20 cellular contexts compared by ENCODE assay signal in the genomic region with DNA sequence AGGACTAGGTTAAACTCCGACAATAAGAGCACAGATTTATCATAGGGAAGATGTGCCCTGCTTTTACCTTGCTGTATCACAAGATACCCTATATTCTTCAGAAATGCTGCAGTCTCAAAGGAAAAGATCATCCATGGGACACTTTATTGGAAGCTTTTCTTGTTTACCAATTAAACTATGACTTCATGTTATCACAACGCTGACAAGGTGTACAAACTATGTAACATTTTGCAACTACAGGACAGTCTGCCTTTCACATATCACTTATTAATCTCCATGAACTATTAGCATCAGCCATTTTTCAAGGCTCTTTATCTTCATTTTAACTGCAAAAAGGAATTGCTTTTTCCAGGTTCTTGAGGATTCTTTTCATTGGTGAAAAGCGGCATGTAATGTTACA. TPM values are rescaled to one million over a fixed set of nuclear protein-coding genes. Genes with fewer than 3 reads are reported as not detected.
DNase-seq lines count a peak whose midpoint lies in the region; ATAC-seq, FAIRE-seq and TF ChIP-seq lines count a peak whose summit lies in the region.
"Had no signal": no experiment of that assay in that cellular context is flagged by ENCODE, and none has a peak within 500 bp of the region (broad histone marks: within the 10 kb centered on the region; RNA-seq: fewer than 3 reads in every experiment).

No MANE protein-coding gene starts in this region.

- no peak overlapping the region for H3K4me3 ChIP-seq in uterus
- H3K4me3 ChIP-seq: HAP-1, skin epidermis, upper lobe of left lung had no signal

- H3K4me1 ChIP-seq in uterus, result no peaks in the 10 kb centered on the region

- intact Hi-C loops in activated CD4-positive, alpha-beta T cell treated with anti-CD3 and anti-CD28 coated beads, Interleukin-2, amount 10 ng/mL, durations not matched to agents 24 days and 14 days (cut with micrococcal nuclease), result loop anchor here (10.0 kb wide), 1 partner anchor 780 kb away; no protein-coding TSS in a partner anchor
- intact Hi-C loops in uterus (cut with DNase I; ENCODE audit: low total_unique reads), result no loop called here

- H3K27ac ChIP-seq in uterus, result no peak overlapping the region
- no peak overlapping the region for H3K27ac ChIP-seq in caudate nucleus (ENCODE audit: low read depth, low read length)
- H3K27ac ChIP-seq: upper lobe of left lung had no signal

- TF ChIP-seq CTCF in uterus (IDR thresholded peaks at IDR 0.05), result no peak

- peaks cover 71% of the 10 kb centered on the region for H3K36me3 Mint-ChIP-seq in activated CD4-positive, alpha-beta T cell treated with anti-CD3 and anti-CD28 coated beads, Interleukin-2, amount 10 ng/mL, durations not matched to agents 24 days and 14 days (ENCODE audit: low read depth)
- H3K36me3 Mint-ChIP-seq in activated CD8-positive, alpha-beta T cell treated with anti-CD3 and anti-CD28 coated beads, Interleukin-2, amount 10 ng/mL, durations not matched to agents 7 days and 5 days (ENCODE audit: low read depth), result peaks cover 75% of the 10 kb centered on the region
- H3K36me3 Mint-ChIP-seq in memory B cell, result peaks cover 14% of the 10 kb centered on the region

- H3K27ac Mint-ChIP-seq in activated CD4-positive, alpha-beta T cell treated with anti-CD3 and anti-CD28 coated beads, Interleukin-2, amount 10 ng/mL, durations not matched to agents 24 days and 14 days, result peak overlapping the region; percentile 89
- H3K27ac Mint-ChIP-seq in activated CD8-positive, alpha-beta T cell treated with anti-CD3 and anti-CD28 coated beads, Interleukin-2, amount 10 ng/mL, durations not matched to agents 7 days and 5 days, result peak overlapping the region; percentile 1
- peak overlapping the region; percentile 48 for H3K27ac Mint-ChIP-seq in memory B cell

- no peak for DNase-seq in activated CD4-positive, alpha-beta T cell treated with anti-CD3 and anti-CD28 coated beads, Interleukin-2, amount 10 ng/mL, durations not matched to agents 24 days and 14 days
- no peak for DNase-seq in activated CD4-positive, alpha-beta T cell treated with anti-CD3 and anti-CD28 coated beads, Interleukin-2, amount 50 U/mL, for 4 hours
- DNase-seq in GM12891 (ENCODE audit: insufficient read length, low spot score), result no peak
- DNase-seq in activated CD8-positive, alpha-beta T cell treated with anti-CD3 and anti-CD28 coated beads, Interleukin-2, amount 10 ng/mL, durations not matched to agents 7 days and 5 days, result no peak
- DNase-seq in memory B cell (ENCODE audit: low spot score in 2 of 2), result no peak
- DNase-seq in uterus, result no peak
- DNase-seq in caudate nucleus (lab: John Stamatoyannopoulos, UW), result no peak
- DNase-seq: activated T-cell treated with anti-CD3 and anti-CD28 coated beads, Interleukin-2, amount 50 U/mL, for 1 hour; erythroblast; glutamatergic neuron; islet precursor cell; NCI-H2107; NCI-H748 treated with DMSO at 0.1 percent for 48 hours; occipital lobe; upper lobe of left lung had no signal

- H3K27me3 ChIP-seq in uterus, result no peaks in the 10 kb centered on the region
- H3K27me3 ChIP-seq: upper lobe of left lung had no signal

- no peaks in the 10 kb centered on the region for H3K36me3 ChIP-seq in uterus
- H3K36me3 ChIP-seq: HAP-1 had no signal

- H3K4me1 Mint-ChIP-seq in activated CD4-positive, alpha-beta T cell treated with anti-CD3 and anti-CD28 coated beads, Interleukin-2, amount 10 ng/mL, durations not matched to agents 24 days and 14 days, result peaks cover 69% of the 10 kb centered on the region
- H3K4me1 Mint-ChIP-seq in activated CD8-positive, alpha-beta T cell treated with anti-CD3 and anti-CD28 coated beads, Interleukin-2, amount 10 ng/mL, durations not matched to agents 7 days and 5 days (ENCODE audit: low read depth), result peaks cover 79% of the 10 kb centered on the region
- H3K4me1 Mint-ChIP-seq in memory B cell, result peaks cover 59% of the 10 kb centered on the region

- H3K9me3 ChIP-seq in uterus, result no peaks in the 10 kb centered on the region
- H3K9me3 ChIP-seq: HAP-1, upper lobe of left lung had no signal

- CTCF ChIA-PET in activated CD8-positive, alpha-beta T cell treated with anti-CD3 and anti-CD28 coated beads, Interleukin-2, amount 10 ng/mL, durations not matched to agents 7 days and 5 days (lab: Charles Lee), result interaction anchor here (0.8 to 1.9 kb wide), 3 partner anchors 25 to 70 kb away, joined by 3 to 5 read pairs (median 4); no protein-coding TSS in a partner anchor

- TF ChIP-seq POLR2A in GM12891 (IDR thresholded peaks at IDR 0.05; ENCODE audit: low read depth, low read length) (no peak), uterus (IDR thresholded peaks at IDR 0.05) (no peak)

- FAIRE-seq in GM12891 (lab: Jason Lieb, UNC), result peak; percentile 80
- FAIRE-seq: colon had no signal

- peak overlapping the region; percentile 66 for H3K4me3 Mint-ChIP-seq in activated CD4-positive, alpha-beta T cell treated with anti-CD3 and anti-CD28 coated beads, Interleukin-2, amount 10 ng/mL, durations not matched to agents 24 days and 14 days
- no peak overlapping the region for H3K4me3 Mint-ChIP-seq in activated CD8-positive, alpha-beta T cell treated with anti-CD3 and anti-CD28 coated beads, Interleukin-2, amount 10 ng/mL, durations not matched to agents 7 days and 5 days
- H3K4me3 Mint-ChIP-seq in memory B cell, result peak overlapping the region; percentile 48

- POLR2A ChIA-PET in activated CD8-positive, alpha-beta T cell treated with anti-CD3 and anti-CD28 coated beads, Interleukin-2, amount 10 ng/mL, durations not matched to agents 7 days and 5 days (lab: Charles Lee), result interaction anchor here (0.6 to 1.1 kb wide), 3 partner anchors 9 to 108 kb away, joined by 3 to 6 read pairs (median 4); no protein-coding TSS in a partner anchor

- ATAC-seq in activated CD8-positive, alpha-beta T cell treated with anti-CD3 and anti-CD28 coated beads, Interleukin-2, amount 10 ng/mL, durations not matched to agents 7 days and 5 days, result no peak
- ATAC-seq in memory B cell (ENCODE audit: low read depth) (no peak), HG03565 (IDR thresholded peaks at IDR 0.05; ENCODE audit: unreplicated experiment) (no peak)
- ATAC-seq: Panc1 had no signal

- H3K27me3 Mint-ChIP-seq in activated CD4-positive, alpha-beta T cell treated with anti-CD3 and anti-CD28 coated beads, Interleukin-2, amount 10 ng/mL, durations not matched to agents 24 days and 14 days, result no peaks in the 10 kb centered on the region
- H3K27me3 Mint-ChIP-seq in activated CD8-positive, alpha-beta T cell treated with anti-CD3 and anti-CD28 coated beads, Interleukin-2, amount 10 ng/mL, durations not matched to agents 7 days and 5 days (ENCODE audit: low read depth), result no peaks in the 10 kb centered on the region
- H3K27me3 Mint-ChIP-seq in memory B cell, result no peaks in the 10 kb centered on the region

- peaks cover 6% of the 10 kb centered on the region for H3K9me3 Mint-ChIP-seq in activated CD4-positive, alpha-beta T cell treated with anti-CD3 and anti-CD28 coated beads, Interleukin-2, amount 10 ng/mL, durations not matched to agents 24 days and 14 days
- peaks cover 7% of the 10 kb centered on the region for H3K9me3 Mint-ChIP-seq in activated CD8-positive, alpha-beta T cell treated with anti-CD3 and anti-CD28 coated beads, Interleukin-2, amount 10 ng/mL, durations not matched to agents 7 days and 5 days (ENCODE audit: insufficient read depth)
- no peaks in the 10 kb centered on the region for H3K9me3 Mint-ChIP-seq in memory B cell

TF ChIP-seq in GM12891, 5 proteins besides CTCF, POLR2A, EP300 and RAD21:
- TF ChIP-seq POLR2AphosphoS5 (IDR thresholded peaks at IDR 0.05; ENCODE audit: low read depth, low read length) (no peak), SPI1 (IDR thresholded peaks at IDR 0.05; ENCODE audit: low read depth, low read length) (no peak), POU2F2 (IDR thresholded peaks at IDR 0.05; ENCODE audit: low read depth, low read length) (no peak), TAF1 (IDR thresholded peaks at IDR 0.05; ENCODE audit: low read depth, low read length) (no peak), PAX5 (IDR thresholded peaks at IDR 0.05; ENCODE audit: insufficient read depth, low read length, severe bottlenecking) (no peak)

RNA-seq across cellular contexts. Expression of a gene that starts 34.0 kb away (rescaled TPM):
- 177 and 183 TPM in 2 replicates for total RNA-seq in activated CD4-positive, alpha-beta T cell treated with anti-CD3 and anti-CD28 coated beads, Interleukin-2, amount 10 ng/mL, durations not matched to agents 24 days and 14 days
- polyA plus RNA-seq in GM12891 (2012; ENCODE audit: low read depth, missing spikeins), result 27.6 TPM
- total RNA-seq in activated CD8-positive, alpha-beta T cell treated with anti-CD3 and anti-CD28 coated beads, Interleukin-2, amount 10 ng/mL, durations not matched to agents 7 days and 5 days, result 100 to 1,000 TPM; 117 to 122 TPM
- 10 to 100 TPM; 26.1 to 86.2 (median 44.5) TPM for total RNA-seq in uterus

Comparison
In these comparisons a context has a peak if more than half of its experiments do, and no peak if none do; other contexts are left out.
1. H3K27ac Mint-ChIP-seq: peak in every context shown above with its lines; median percentile 89 in activated CD4-positive, alpha-beta T cell treated with anti-CD3 and anti-CD28 coated beads, Interleukin-2, amount 10 ng/mL, durations not matched to agents 24 days and 14 days; 48 in memory B cell; 1 in activated CD8-positive, alpha-beta T cell treated with anti-CD3 and anti-CD28 coated beads, Interleukin-2, amount 10 ng/mL, durations not matched to agents 7 days and 5 days.